Comparison of ENCODE assay signal across 31 cellular contexts in the genomic region with DNA sequence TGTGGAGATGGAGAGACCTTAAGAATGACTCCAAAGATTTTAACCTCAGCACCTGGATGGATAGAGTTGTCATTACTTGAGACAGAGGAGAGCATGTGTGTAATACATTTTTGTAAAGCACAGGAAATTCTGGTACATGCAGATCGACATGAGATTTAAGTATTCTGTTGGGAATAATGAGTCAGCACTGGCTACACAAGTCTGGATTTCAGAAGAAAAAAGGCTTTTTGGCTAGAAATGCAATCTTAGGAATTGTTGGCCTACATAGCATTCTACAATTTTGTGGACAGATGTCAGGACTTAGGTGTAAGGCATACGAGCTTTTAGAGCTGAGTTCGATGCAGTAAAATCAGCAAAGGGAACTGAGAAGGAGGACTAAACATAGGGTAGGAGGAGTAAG. TPM values are rescaled to one million over a fixed set of nuclear protein-coding genes. Genes with fewer than 3 reads are reported as not detected.
"Had no signal": no experiment of that assay in that cellular context is flagged by ENCODE, and none has a peak within 500 bp of the region (broad histone marks: within the 10 kb centered on the region; RNA-seq: fewer than 3 reads in every experiment).

No MANE protein-coding gene starts in this region.

- H3K4me3 ChIP-seq: left ventricle myocardium inferior, lung, mucosa of descending colon, ovary, right atrium auricular region, right lobe of liver, smooth muscle cell, suprapubic skin, transverse colon, uterus had no signal

- H3K36me3 Mint-ChIP-seq: mesothelial cell of epicardium; naive thymus-derived CD4-positive, alpha-beta T cell; stimulated activated memory B cell treated with anti-CD40 and anti-IgM and Interleukin-4, amounts not matched to agents 10 μg/mL and 1 μg/mL and 100 μg/mL, for 72 hours had no signal

- H3K4me1 ChIP-seq: left ventricle myocardium inferior, right atrium auricular region, right lobe of liver, suprapubic skin, transverse colon, uterus had no signal

- H3K4me3 Mint-ChIP-seq: immature natural killer cell; mesothelial cell of epicardium; naive thymus-derived CD4-positive, alpha-beta T cell; natural killer cell treated with Interleukin-12 subunit alpha and Interleukin-12 subunit beta and Interleukin-15 and Interleukin-18, amount 100 ng/mL, for 72 hours; stimulated activated memory B cell treated with anti-CD40 and anti-IgM and Interleukin-4, amounts not matched to agents 10 μg/mL and 1 μg/mL and 100 μg/mL, for 72 hours; stimulated activated naive CD8-positive, alpha-beta T cell treated with anti-CD3 and anti-CD28 coated beads, Interleukin-15, amount 100 ng/mL, for 72 hours had no signal

- H3K9me3 ChIP-seq: left ventricle myocardium inferior, ovary, right atrium auricular region, right lobe of liver, uterus had no signal

- H3K27ac Mint-ChIP-seq: immature natural killer cell; mesothelial cell of epicardium; naive thymus-derived CD4-positive, alpha-beta T cell; natural killer cell treated with Interleukin-12 subunit alpha and Interleukin-12 subunit beta and Interleukin-15 and Interleukin-18, amount 100 ng/mL, for 72 hours; progenitor cell of endocrine pancreas; stimulated activated memory B cell treated with anti-CD40 and anti-IgM and Interleukin-4, amounts not matched to agents 10 μg/mL and 1 μg/mL and 100 μg/mL, for 72 hours; stimulated activated naive CD8-positive, alpha-beta T cell treated with anti-CD3 and anti-CD28 coated beads, Interleukin-15, amount 100 ng/mL, for 72 hours had no signal

- H3K36me3 ChIP-seq: left ventricle myocardium inferior, ovary, right atrium auricular region, right lobe of liver, suprapubic skin, transverse colon, uterus had no signal

- H3K4me2 ChIP-seq: smooth muscle cell had no signal

- ATAC-seq: mucosa of descending colon; naive thymus-derived CD4-positive, alpha-beta T cell; natural killer cell treated with Interleukin-12 subunit alpha and Interleukin-12 subunit beta and Interleukin-15 and Interleukin-18, amount 100 ng/mL, for 72 hours; right lobe of liver; stimulated activated memory B cell treated with anti-CD40 and anti-IgM and Interleukin-4, amounts not matched to agents 10 μg/mL and 1 μg/mL and 100 μg/mL, for 72 hours; stimulated activated naive CD8-positive, alpha-beta T cell treated with anti-CD3 and anti-CD28 coated beads, Interleukin-15, amount 100 ng/mL, for 72 hours had no signal

- DNase-seq: hypothalamus; immature natural killer cell; islet precursor cell; left ventricle myocardium inferior; mesendoderm; mucosa of descending colon; naive thymus-derived CD4-positive, alpha-beta T cell; ovary; right lobe of liver; stimulated activated CD4-positive, alpha-beta T cell treated with anti-CD3 and anti-CD28 coated beads, Interleukin-1b, Interleukin-23, amount 100 ng/mL, for 48 hours; stimulated activated CD4-positive, alpha-beta T cell treated with anti-CD3 and anti-CD28 coated beads, Interleukin-2, amount 100 ng/mL, for 48 hours; stimulated activated CD4-positive, alpha-beta T cell treated with anti-CD3 and anti-CD28 coated beads, Interleukin-4, amount 100 ng/mL, for 4 hours; stimulated activated CD8-positive, alpha-beta memory T cell treated with anti-CD3 and anti-CD28 coated beads, Interleukin-4, amount 100 ng/mL, for 48 hours; stimulated activated naive CD4-positive, alpha-beta T cell treated with Interleukin-2 at 50 U/mL for 16 hours; stimulated activated naive CD8-positive, alpha-beta T cell treated with anti-CD3 and anti-CD28 coated beads, Interleukin-15, amount 100 ng/mL, for 72 hours; transverse colon; uterus had no signal

- H3K27ac ChIP-seq: left ventricle myocardium inferior, ovary, right atrium auricular region, right lobe of liver, suprapubic skin, transverse colon, uterus had no signal

- H3K27me3 Mint-ChIP-seq: naive thymus-derived CD4-positive, alpha-beta T cell; natural killer cell treated with Interleukin-12 subunit alpha and Interleukin-12 subunit beta and Interleukin-15 and Interleukin-18, amount 100 ng/mL, for 72 hours; progenitor cell of endocrine pancreas; stimulated activated memory B cell treated with anti-CD40 and anti-IgM and Interleukin-4, amounts not matched to agents 10 μg/mL and 1 μg/mL and 100 μg/mL, for 72 hours; stimulated activated naive CD8-positive, alpha-beta T cell treated with anti-CD3 and anti-CD28 coated beads, Interleukin-15, amount 100 ng/mL, for 72 hours had no signal

- H3K27me3 ChIP-seq: ovary, right atrium auricular region, right lobe of liver, suprapubic skin, transverse colon, uterus had no signal

- H3K4me1 Mint-ChIP-seq: immature natural killer cell; mesothelial cell of epicardium; naive thymus-derived CD4-positive, alpha-beta T cell; stimulated activated memory B cell treated with anti-CD40 and anti-IgM and Interleukin-4, amounts not matched to agents 10 μg/mL and 1 μg/mL and 100 μg/mL, for 72 hours; stimulated activated naive CD8-positive, alpha-beta T cell treated with anti-CD3 and anti-CD28 coated beads, Interleukin-15, amount 100 ng/mL, for 72 hours had no signal

RNA-seq across cellular contexts. Expression of gene ANKRD30A, which starts 24.1 kb away (rescaled TPM):
- total RNA-seq: kidney epithelial cell; left ventricle myocardium inferior; lung; mesothelial cell of epicardium; mucosa of descending colon; myocyte; naive thymus-derived CD4-positive, alpha-beta T cell; natural killer cell treated with Interleukin-12 subunit alpha and Interleukin-12 subunit beta and Interleukin-15 and Interleukin-18, amount 100 ng/mL, for 72 hours; ovary; progenitor cell of endocrine pancreas; pulmonary artery endothelial cell; renal cortical epithelial cell; right atrium auricular region; right lobe of liver; skeletal muscle tissue; smooth muscle cell; transverse colon; ureter; uterus had no signal
